In the genomic region with DNA sequence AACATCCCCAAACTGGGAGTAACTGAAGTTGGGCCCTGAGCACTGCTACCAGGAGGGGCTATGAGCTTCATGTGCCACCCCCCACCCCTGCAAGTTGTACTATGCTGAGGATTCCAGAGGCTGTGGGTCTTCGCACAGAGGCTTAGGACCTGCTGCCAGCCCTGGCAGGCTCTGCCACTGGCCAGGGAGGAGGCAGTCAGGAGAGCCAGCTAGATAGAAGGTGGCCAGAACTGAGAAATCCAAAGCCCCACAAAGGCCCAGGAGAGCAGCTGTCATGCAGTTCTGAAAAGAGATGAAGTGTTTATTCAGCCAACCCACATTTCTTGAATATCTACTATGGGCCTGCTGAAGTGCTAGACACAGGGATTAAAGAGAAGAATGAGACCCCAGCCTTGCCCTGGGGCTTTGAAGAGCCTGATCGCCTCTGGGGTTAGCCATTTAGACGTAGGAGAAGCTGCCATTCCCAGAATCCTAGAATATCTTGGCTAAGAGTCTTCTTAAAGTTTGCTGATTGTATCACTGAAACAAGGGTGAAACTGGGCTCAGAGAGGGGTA, we compare ENCODE assay signal across 1 cellular context.
TF ChIP-seq lines count a peak whose summit lies in the region.

No MANE protein-coding gene starts in this region.

TF ChIP-seq in GM12878, 131 proteins besides CTCF, POLR2A, EP300 and RAD21:
- TF ChIP-seq, protein P1, sequence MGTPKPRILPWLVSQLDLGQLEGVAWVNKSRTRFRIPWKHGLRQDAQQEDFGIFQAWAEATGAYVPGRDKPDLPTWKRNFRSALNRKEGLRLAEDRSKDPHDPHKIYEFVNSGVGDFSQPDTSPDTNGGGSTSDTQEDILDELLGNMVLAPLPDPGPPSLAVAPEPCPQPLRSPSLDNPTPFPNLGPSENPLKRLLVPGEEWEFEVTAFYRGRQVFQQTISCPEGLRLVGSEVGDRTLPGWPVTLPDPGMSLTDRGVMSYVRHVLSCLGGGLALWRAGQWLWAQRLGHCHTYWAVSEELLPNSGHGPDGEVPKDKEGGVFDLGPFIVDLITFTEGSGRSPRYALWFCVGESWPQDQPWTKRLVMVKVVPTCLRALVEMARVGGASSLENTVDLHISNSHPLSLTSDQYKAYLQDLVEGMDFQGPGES (IDR thresholded peaks at IDR 0.05) = no peak
- no peak for TF ChIP-seq PAX8 (IDR thresholded peaks at IDR 0.05)
- no peak for TF ChIP-seq CEBPB (IDR thresholded peaks at IDR 0.05; ENCODE audit: borderline replicate concordance in 1 of 2, low read depth in 2 of 2, low read length in 2 of 2)
- TF ChIP-seq, protein P2, sequence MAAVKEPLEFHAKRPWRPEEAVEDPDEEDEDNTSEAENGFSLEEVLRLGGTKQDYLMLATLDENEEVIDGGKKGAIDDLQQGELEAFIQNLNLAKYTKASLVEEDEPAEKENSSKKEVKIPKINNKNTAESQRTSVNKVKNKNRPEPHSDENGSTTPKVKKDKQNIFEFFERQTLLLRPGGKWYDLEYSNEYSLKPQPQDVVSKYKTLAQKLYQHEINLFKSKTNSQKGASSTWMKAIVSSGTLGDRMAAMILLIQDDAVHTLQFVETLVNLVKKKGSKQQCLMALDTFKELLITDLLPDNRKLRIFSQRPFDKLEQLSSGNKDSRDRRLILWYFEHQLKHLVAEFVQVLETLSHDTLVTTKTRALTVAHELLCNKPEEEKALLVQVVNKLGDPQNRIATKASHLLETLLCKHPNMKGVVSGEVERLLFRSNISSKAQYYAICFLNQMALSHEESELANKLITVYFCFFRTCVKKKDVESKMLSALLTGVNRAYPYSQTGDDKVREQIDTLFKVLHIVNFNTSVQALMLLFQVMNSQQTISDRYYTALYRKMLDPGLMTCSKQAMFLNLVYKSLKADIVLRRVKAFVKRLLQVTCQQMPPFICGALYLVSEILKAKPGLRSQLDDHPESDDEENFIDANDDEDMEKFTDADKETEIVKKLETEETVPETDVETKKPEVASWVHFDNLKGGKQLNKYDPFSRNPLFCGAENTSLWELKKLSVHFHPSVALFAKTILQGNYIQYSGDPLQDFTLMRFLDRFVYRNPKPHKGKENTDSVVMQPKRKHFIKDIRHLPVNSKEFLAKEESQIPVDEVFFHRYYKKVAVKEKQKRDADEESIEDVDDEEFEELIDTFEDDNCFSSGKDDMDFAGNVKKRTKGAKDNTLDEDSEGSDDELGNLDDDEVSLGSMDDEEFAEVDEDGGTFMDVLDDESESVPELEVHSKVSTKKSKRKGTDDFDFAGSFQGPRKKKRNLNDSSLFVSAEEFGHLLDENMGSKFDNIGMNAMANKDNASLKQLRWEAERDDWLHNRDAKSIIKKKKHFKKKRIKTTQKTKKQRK (IDR thresholded peaks at IDR 0.05; ENCODE audit: low read depth, low read length) = no peak
- no peak for TF ChIP-seq RELA (IDR thresholded peaks at IDR 0.05; ENCODE audit: borderline replicate concordance, partially characterized antibody)
- no peak for TF ChIP-seq DPF2 (IDR thresholded peaks at IDR 0.05)
- TF ChIP-seq RELB (IDR thresholded peaks at IDR 0.05; ENCODE audit: low read depth) = no peak
- TF ChIP-seq, protein P3, sequence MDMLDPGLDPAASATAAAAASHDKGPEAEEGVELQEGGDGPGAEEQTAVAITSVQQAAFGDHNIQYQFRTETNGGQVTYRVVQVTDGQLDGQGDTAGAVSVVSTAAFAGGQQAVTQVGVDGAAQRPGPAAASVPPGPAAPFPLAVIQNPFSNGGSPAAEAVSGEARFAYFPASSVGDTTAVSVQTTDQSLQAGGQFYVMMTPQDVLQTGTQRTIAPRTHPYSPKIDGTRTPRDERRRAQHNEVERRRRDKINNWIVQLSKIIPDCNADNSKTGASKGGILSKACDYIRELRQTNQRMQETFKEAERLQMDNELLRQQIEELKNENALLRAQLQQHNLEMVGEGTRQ (IDR thresholded peaks at IDR 0.05; ENCODE audit: borderline replicate concordance, low read depth, low read length) = no peak
- no peak for TF ChIP-seq HDAC6 (IDR thresholded peaks at IDR 0.05; ENCODE audit: unreplicated experiment)
- TF ChIP-seq, protein P4, sequence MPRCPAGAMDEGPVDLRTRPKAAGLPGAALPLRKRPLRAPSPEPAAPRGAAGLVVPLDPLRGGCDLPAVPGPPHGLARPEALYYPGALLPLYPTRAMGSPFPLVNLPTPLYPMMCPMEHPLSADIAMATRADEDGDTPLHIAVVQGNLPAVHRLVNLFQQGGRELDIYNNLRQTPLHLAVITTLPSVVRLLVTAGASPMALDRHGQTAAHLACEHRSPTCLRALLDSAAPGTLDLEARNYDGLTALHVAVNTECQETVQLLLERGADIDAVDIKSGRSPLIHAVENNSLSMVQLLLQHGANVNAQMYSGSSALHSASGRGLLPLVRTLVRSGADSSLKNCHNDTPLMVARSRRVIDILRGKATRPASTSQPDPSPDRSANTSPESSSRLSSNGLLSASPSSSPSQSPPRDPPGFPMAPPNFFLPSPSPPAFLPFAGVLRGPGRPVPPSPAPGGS (IDR thresholded peaks at IDR 0.05; ENCODE audit: borderline replicate concordance, insufficient read depth, low read depth, low read length, poor library complexity, severe bottlenecking) = no peak
- TF ChIP-seq SUPT20H (IDR thresholded peaks at IDR 0.05; ENCODE audit: borderline replicate concordance, control insufficient read depth, low read depth, low read length) = no peak
- no peak for TF ChIP-seq IKZF2 (IDR thresholded peaks at IDR 0.05)
- no peak for TF ChIP-seq SRF (IDR thresholded peaks at IDR 0.05; ENCODE audit: low read depth in 2 of 2, low read length in 2 of 2)
- TF ChIP-seq TBL1XR1 (IDR thresholded peaks at IDR 0.05; ENCODE audit: low read depth, low read length) = no peak
- no peak for TF ChIP-seq RBBP5 (conservative IDR thresholded peaks at IDR 0.05)
